ENCODE assay signal across 1 cellular context in the genomic region with DNA sequence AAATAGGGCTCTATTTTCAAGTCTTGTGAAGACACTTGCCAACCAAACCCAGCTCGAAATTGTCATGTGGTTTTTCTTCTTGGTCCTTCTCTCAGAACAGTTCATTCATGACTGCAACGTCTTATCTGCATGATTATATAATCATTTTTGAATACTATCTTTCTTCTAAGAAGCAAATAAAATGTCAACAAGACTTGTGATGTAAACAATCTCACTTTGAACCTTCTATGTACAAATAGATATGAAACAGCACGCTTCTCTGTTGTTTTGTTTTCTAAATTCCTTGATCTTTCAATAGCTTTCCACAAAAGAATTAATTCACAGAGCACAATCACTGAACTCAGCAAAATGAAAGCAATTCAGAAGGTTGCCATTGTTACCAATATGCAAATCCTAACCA.
TF ChIP-seq lines count a peak whose summit lies in the region.

No MANE protein-coding gene starts in this region.

TF ChIP-seq in K562, 482 proteins besides CTCF, POLR2A, EP300 and RAD21 (continued from another document):
- TF ChIP-seq CUX1 (CRISPR knock-in tag; IDR thresholded peaks at IDR 0.05) (no peak), MED1 (CRISPR knock-in tag; IDR thresholded peaks at IDR 0.05; ENCODE audit: borderline replicate concordance) (no peak), ARID2 (IDR thresholded peaks at IDR 0.05) (no peak), MYNN (IDR thresholded peaks at IDR 0.05) (no peak), MYNN (CRISPR knock-in tag; IDR thresholded peaks at IDR 0.05) (no peak), RFX5 (IDR thresholded peaks at IDR 0.05; ENCODE audit: low read depth, low read length) (no peak), ERF (CRISPR knock-in tag; IDR thresholded peaks at IDR 0.05) (no peak), E2F6 (IDR thresholded peaks at IDR 0.05; ENCODE audit: borderline replicate concordance in 1 of 2, extremely low read depth in 1 of 2, insufficient read depth in 1 of 2, insufficient read length in 1 of 2, low read depth in 1 of 2, low read length in 1 of 2, poor library complexity in 1 of 2, severe bottlenecking in 1 of 2) (no peak), MAZ (CRISPR knock-in tag; conservative IDR thresholded peaks at IDR 0.05 in 1 of 2, IDR thresholded peaks at IDR 0.05 in 1 of 2) (no peak)
